In the genomic region with DNA sequence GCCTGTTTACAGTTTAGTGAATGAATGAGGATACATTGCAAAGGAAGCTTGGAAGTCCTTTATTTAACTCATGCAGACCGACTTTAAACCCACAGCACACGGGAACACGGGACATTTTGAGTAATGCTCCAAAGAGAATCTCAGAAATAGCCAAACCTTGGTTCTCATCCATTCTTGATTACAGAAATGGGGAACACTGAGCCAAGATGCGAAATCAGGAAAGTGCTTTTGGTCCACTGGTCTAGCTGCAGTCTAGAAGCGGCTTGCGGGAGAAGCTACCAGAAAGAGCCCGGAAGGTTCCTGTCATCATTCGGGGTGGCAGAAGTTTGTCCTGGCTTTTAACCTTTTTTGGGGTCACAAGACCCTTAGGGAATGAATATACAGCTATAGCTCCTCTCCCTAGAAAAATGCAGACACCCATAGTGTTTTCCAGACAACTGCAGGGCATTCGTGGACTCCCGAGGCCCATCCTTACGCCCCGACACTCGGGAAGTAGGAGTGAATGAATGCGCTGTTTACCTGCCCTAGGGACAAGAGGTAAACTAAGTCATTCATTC, we compare ENCODE assay signal across 8 cellular contexts. TPM values are rescaled to one million over a fixed set of nuclear protein-coding genes. Genes with fewer than 3 reads are reported as not detected.
A peak's percentile ranks its signal among the peaks of the same experiment; 100 is the strongest.
DNase-seq lines count a peak whose midpoint lies in the region; ATAC-seq lines count a peak whose summit lies in the region.

No MANE protein-coding gene starts in this region.

- H3K4me3 Mint-ChIP-seq in activated T-helper 1 cell treated with anti-CD3 and anti-CD28 coated beads, Interleukin-12 subunit alpha, Interleukin-12 subunit beta, Interleukin-2, Interleukin-4 antibody, amounts not matched to agents 30 ng/mL and 10 ng/mL and 1 ng/mL, durations not matched to agents 14 hours and 24 hours and 36 hours: peak overlapping the region; percentile 74
- H3K4me3 Mint-ChIP-seq in immature natural killer cell: peak overlapping the region; percentile 75 to 97 (median 80)

- peaks cover 24% of the 10 kb centered on the region for H3K4me1 Mint-ChIP-seq in activated T-helper 1 cell treated with anti-CD3 and anti-CD28 coated beads, Interleukin-12 subunit alpha, Interleukin-12 subunit beta, Interleukin-2, Interleukin-4 antibody, amounts not matched to agents 30 ng/mL and 10 ng/mL and 1 ng/mL, durations not matched to agents 14 hours and 24 hours and 36 hours (ENCODE audit: low read depth)
- peaks cover 43 to 46% of the 10 kb centered on the region in 2 donors for H3K4me1 Mint-ChIP-seq in immature natural killer cell

- no peaks in the 10 kb centered on the region for H3K9me3 ChIP-seq in stomach smooth muscle (ENCODE audit: control insufficient read depth in 2 of 2, low read length in 2 of 2)

- H3K27me3 ChIP-seq in stomach smooth muscle (ENCODE audit: control insufficient read depth in 1 of 2, insufficient read depth in 2 of 2, low read length in 2 of 2): no peaks in the 10 kb centered on the region

- DNase-seq in NOMO-1 treated with dmso at 0.1 percent for 144 hours (lab: John Stamatoyannopoulos, UW; ENCODE audit: unreplicated experiment): peak; percentile 21
- DNase-seq in NOMO-1 treated with DMSO at 0.1 percent for 48 hours (lab: John Stamatoyannopoulos, UW; ENCODE audit: unreplicated experiment): no peak
- no peak for DNase-seq in activated T-helper 1 cell treated with anti-CD3 and anti-CD28 coated beads, Interleukin-12 subunit alpha, Interleukin-12 subunit beta, Interleukin-2, Interleukin-4 antibody, amounts not matched to agents 30 ng/mL and 10 ng/mL and 1 ng/mL, durations not matched to agents 14 hours and 24 hours and 36 hours (ENCODE audit: low spot score)
- no peak for DNase-seq in immature natural killer cell
- no peak for DNase-seq in dedifferentiated amniotic fluid mesenchymal stem cell (ENCODE audit: extremely low spot score)
- no peak for DNase-seq in NCI-H345 treated with DMSO at 0.1 percent for 48 hours (lab: John Stamatoyannopoulos, UW; ENCODE audit: unreplicated experiment)

- peak overlapping the region; percentile 82 for H3K27ac ChIP-seq in stomach smooth muscle (ENCODE audit: low read length)

- H3K4me3 ChIP-seq in stomach smooth muscle (ENCODE audit: low read length in 2 of 2): peak overlapping the region; percentile 87 to 88

- no peaks in the 10 kb centered on the region for H3K36me3 ChIP-seq in stomach smooth muscle (ENCODE audit: control insufficient read depth in 2 of 2, insufficient read depth in 2 of 2, low read length in 2 of 2)

- no peak for ATAC-seq in HG02610 (IDR thresholded peaks at IDR 0.05; ENCODE audit: unreplicated experiment)

- H3K36me3 Mint-ChIP-seq in activated T-helper 1 cell treated with anti-CD3 and anti-CD28 coated beads, Interleukin-12 subunit alpha, Interleukin-12 subunit beta, Interleukin-2, Interleukin-4 antibody, amounts not matched to agents 30 ng/mL and 10 ng/mL and 1 ng/mL, durations not matched to agents 14 hours and 24 hours and 36 hours (ENCODE audit: low read depth): peaks cover 6% of the 10 kb centered on the region
- peaks cover 0 to 3% (median 0%) of the 10 kb centered on the region in 3 donors for H3K36me3 Mint-ChIP-seq in immature natural killer cell

- no peaks in the 10 kb centered on the region for H3K9me3 Mint-ChIP-seq in activated T-helper 1 cell treated with anti-CD3 and anti-CD28 coated beads, Interleukin-12 subunit alpha, Interleukin-12 subunit beta, Interleukin-2, Interleukin-4 antibody, amounts not matched to agents 30 ng/mL and 10 ng/mL and 1 ng/mL, durations not matched to agents 14 hours and 24 hours and 36 hours
- no peaks in the 10 kb centered on the region for H3K9me3 Mint-ChIP-seq in immature natural killer cell

- H3K27ac Mint-ChIP-seq in activated T-helper 1 cell treated with anti-CD3 and anti-CD28 coated beads, Interleukin-12 subunit alpha, Interleukin-12 subunit beta, Interleukin-2, Interleukin-4 antibody, amounts not matched to agents 30 ng/mL and 10 ng/mL and 1 ng/mL, durations not matched to agents 14 hours and 24 hours and 36 hours: peak overlapping the region; percentile 43
- peak overlapping the region; percentile 69 to 92 (median 80) for H3K27ac Mint-ChIP-seq in immature natural killer cell

- intact Hi-C loops in activated T-helper 1 cell treated with anti-CD3 and anti-CD28 coated beads, Interleukin-12 subunit alpha, Interleukin-12 subunit beta, Interleukin-2, Interleukin-4 antibody, amounts not matched to agents 30 ng/mL and 10 ng/mL and 1 ng/mL, durations not matched to agents 14 hours and 24 hours and 36 hours (cut with micrococcal nuclease): no loop called here

- peaks cover 19% of the 10 kb centered on the region for H3K4me1 ChIP-seq in stomach smooth muscle (ENCODE audit: control insufficient read depth, insufficient read depth, low read length)

- peaks cover 3% of the 10 kb centered on the region for H3K27me3 Mint-ChIP-seq in activated T-helper 1 cell treated with anti-CD3 and anti-CD28 coated beads, Interleukin-12 subunit alpha, Interleukin-12 subunit beta, Interleukin-2, Interleukin-4 antibody, amounts not matched to agents 30 ng/mL and 10 ng/mL and 1 ng/mL, durations not matched to agents 14 hours and 24 hours and 36 hours (ENCODE audit: insufficient read depth)
- peaks cover 8 to 24% (median 17%) of the 10 kb centered on the region in 3 donors for H3K27me3 Mint-ChIP-seq in immature natural killer cell (ENCODE audit: low read depth in 3 of 3)

- peak overlapping the region; percentile 84 to 89 for H3K9ac ChIP-seq in stomach smooth muscle (ENCODE audit: low read length in 2 of 2)

RNA-seq across cellular contexts. Expression of a gene that starts 0.5 kb away (rescaled TPM):
- 17.0 and 17.7 TPM in 2 replicates for total RNA-seq in activated T-helper 1 cell treated with anti-CD3 and anti-CD28 coated beads, Interleukin-12 subunit alpha, Interleukin-12 subunit beta, Interleukin-2, Interleukin-4 antibody, amounts not matched to agents 30 ng/mL and 10 ng/mL and 1 ng/mL, durations not matched to agents 14 hours and 24 hours and 36 hours
- polyA plus RNA-seq in immature natural killer cell: 10 to 100 TPM in 2 of 3 donors, 1 to 10 TPM in 1; 4.3 to 14.8 (median 10.1) TPM
